Comparison of ENCODE assay signal across 8 cellular contexts in the genomic region with DNA sequence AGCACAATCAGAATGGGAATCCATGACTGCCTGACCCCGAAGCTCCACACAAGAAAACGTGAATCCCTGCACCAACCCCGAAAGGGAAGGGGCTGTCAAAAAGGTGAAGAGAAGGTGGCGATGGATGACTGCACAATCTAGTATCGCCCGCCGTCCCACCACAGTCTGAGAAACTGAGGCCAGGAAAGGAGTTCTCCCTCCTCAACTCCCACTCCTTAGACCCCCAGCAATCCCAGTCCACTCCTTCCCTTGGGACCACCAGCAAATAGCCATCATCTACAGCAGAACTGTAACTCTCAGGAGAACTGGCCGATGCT. TPM values are rescaled to one million over a fixed set of nuclear protein-coding genes. Genes with fewer than 3 reads are reported as not detected.
DNase-seq lines count a peak whose midpoint lies in the region; TF ChIP-seq lines count a peak whose summit lies in the region.

No MANE protein-coding gene starts in this region.

- H3K9me3 Mint-ChIP-seq in Calu3 (ENCODE audit: low read depth, unreplicated experiment) (no peaks in the 10 kb centered on the region), neural crest cell (no peaks in the 10 kb centered on the region)

- no peak for DNase-seq in Calu3
- no peak for DNase-seq in neural crest cell (ENCODE audit: low read depth, low spot score)
- no peak for DNase-seq in DMS 273 treated with DMSO at 0.1 percent for 48 hours (lab: John Stamatoyannopoulos, UW)
- no peak for DNase-seq in G401 (ENCODE audit: low spot score)
- DNase-seq in NCI-H345 treated with DMSO at 0.1 percent for 48 hours (lab: John Stamatoyannopoulos, UW; ENCODE audit: unreplicated experiment): no peak
- no peak for DNase-seq in activated effector memory CD4-positive, alpha-beta T cell treated with anti-CD3 and anti-CD28 coated beads, Interleukin-2, amount 50 U/mL, for 16 hours

- WGBS in ectodermal cell, 2 experiments: 4 to 7% methylated on average over 8 of the region's 8 CpGs

- peak overlapping the region; percentile 50; the same call in 1 of the 2 replicates for H3K9ac ChIP-seq in KMS-11

- intact Hi-C loops in Calu3 (cut with micrococcal nuclease; ENCODE audit: unreplicated experiment): no loop called here

- H3K79me2 ChIP-seq in KMS-11 (ENCODE audit: insufficient read depth, low read depth): peaks cover 46% of the 10 kb centered on the region; the same call in 1 of the 2 replicates

- H3K4me1 ChIP-seq in KMS-11 (ENCODE audit: low read depth, poor library complexity, severe bottlenecking) (peaks cover 15% of the 10 kb centered on the region), ectodermal cell (ENCODE audit: control insufficient read depth, insufficient read depth, low read length) (no peaks in the 10 kb centered on the region)

- peaks cover 23% of the 10 kb centered on the region for H3K4me1 Mint-ChIP-seq in Calu3 (ENCODE audit: low read depth, unreplicated experiment)
- peaks cover 20% of the 10 kb centered on the region for H3K4me1 Mint-ChIP-seq in neural crest cell

- H3K4me3 Mint-ChIP-seq in Calu3 (ENCODE audit: low read depth, unreplicated experiment): peak overlapping the region; percentile 97
- H3K4me3 Mint-ChIP-seq in neural crest cell: peak overlapping the region; percentile 93

- BruUV-seq in Calu3 (replicated peaks; lab: Mats Ljungman, UMichigan): no TSS peak

- H3K27me3 ChIP-seq in KMS-11 (ENCODE audit: insufficient read depth, low read depth) (no peaks in the 10 kb centered on the region), ectodermal cell (ENCODE audit: control insufficient read depth, insufficient read depth, low read length, poor library complexity, severe bottlenecking) (no peaks in the 10 kb centered on the region)

- peaks cover 44% of the 10 kb centered on the region for H3K36me3 Mint-ChIP-seq in Calu3 (ENCODE audit: insufficient read depth, unreplicated experiment)
- no peaks in the 10 kb centered on the region for H3K36me3 Mint-ChIP-seq in neural crest cell (ENCODE audit: low read depth)

- in situ Hi-C loops in G401 (cut with HindIII; ENCODE audit: low sequenced_read_pairs): no loop called here

- no peaks in the 10 kb centered on the region; the same call in 1 of the 2 replicates for H4K20me1 ChIP-seq in KMS-11 (ENCODE audit: insufficient read depth)

- H3K4me3 ChIP-seq in KMS-11 (IDR thresholded peaks at IDR 0.05; ENCODE audit: insufficient read depth, low read depth, low read length): peak overlapping the region; percentile 67
- peak overlapping the region; percentile 57 for H3K4me3 ChIP-seq in ectodermal cell (ENCODE audit: insufficient read depth, low read depth, low read length)

- no peak overlapping the region; the same call in 1 of the 2 replicates for H3K27ac ChIP-seq in KMS-11
- H3K27ac ChIP-seq in ectodermal cell (ENCODE audit: insufficient read depth, low read depth, low read length, poor library complexity, severe bottlenecking): no peak overlapping the region

- peak overlapping the region; percentile 76 for H3K4me2 ChIP-seq in KMS-11

- TF ChIP-seq CTCF in Calu3 (IDR thresholded peaks at IDR 0.05; ENCODE audit: unreplicated experiment) (no peak), KMS-11 (conservative IDR thresholded peaks at IDR 0.05; ENCODE audit: low read depth, low read length) (no peak), neural crest cell (conservative IDR thresholded peaks at IDR 0.05) (no peak)

- H3K27me3 Mint-ChIP-seq in Calu3 (ENCODE audit: unreplicated experiment) (no peaks in the 10 kb centered on the region), neural crest cell (ENCODE audit: low read depth) (no peaks in the 10 kb centered on the region)

- CTCF ChIA-PET in Calu3 (lab: Charles Lee): interaction anchor here (0.7 to 2.8 kb wide), 6 partner anchors 9 to 160 kb away, joined by 3 to 25 read pairs (median 3); a partner anchor contains a TSS

- H3K9me3 ChIP-seq in ectodermal cell (ENCODE audit: control insufficient read depth, low read length): no peaks in the 10 kb centered on the region

- H3K27ac Mint-ChIP-seq in Calu3 (ENCODE audit: unreplicated experiment) (peak overlapping the region; percentile 97), neural crest cell (ENCODE audit: unreplicated experiment) (peak overlapping the region; percentile 89)

- H2AFZ ChIP-seq in KMS-11 (ENCODE audit: low read depth): peak overlapping the region; percentile 28; the same call in 1 of the 2 replicates

- H3K36me3 ChIP-seq in KMS-11 (ENCODE audit: insufficient read depth) (no peaks in the 10 kb centered on the region), ectodermal cell (ENCODE audit: control insufficient read depth, insufficient read depth, low read length) (peaks cover 5% of the 10 kb centered on the region)

RNA-seq across cellular contexts. Expression of a gene that starts 0.5 kb away (rescaled TPM):
- total RNA-seq in Calu3 (2022) (76.9 and 81.2 TPM in 2 replicates), neural crest cell (70.2 and 74.1 TPM in 2 replicates)
- polyA plus RNA-seq in ectodermal cell (2013, experiment 1 of 4): 68.9 TPM
- 70.7 TPM for polyA plus RNA-seq in ectodermal cell (2013, experiment 2 of 4)
- polyA plus RNA-seq in ectodermal cell (2013, experiment 3 of 4): 60.6 TPM
- polyA plus RNA-seq in ectodermal cell (2013, experiment 4 of 4): 64.2 TPM
- total RNA-seq in G401 (2014; rRNA removed; shearing (Covaris generic)): 69.6 and 97.3 TPM in 2 replicates

RNA-seq across cellular contexts. Expression of a gene that starts 1.2 kb away (rescaled TPM):
- total RNA-seq in Calu3 (2022) (19.0 and 22.1 TPM in 2 replicates), neural crest cell (1.0 and 1.3 TPM in 2 replicates)
- 1.7 TPM for polyA plus RNA-seq in ectodermal cell (2013, experiment 1 of 4)
- polyA plus RNA-seq in ectodermal cell (2013, experiment 2 of 4): 1.6 TPM
- 2.0 TPM for polyA plus RNA-seq in ectodermal cell (2013, experiment 3 of 4)
- polyA plus RNA-seq in ectodermal cell (2013, experiment 4 of 4): 0.69 TPM
- total RNA-seq in G401 (2014; rRNA removed; shearing (Covaris generic)): 1.9 TPM in 1 of 2 replicates, not detected in the other

RNA-seq across cellular contexts. Expression of a gene that starts 11.1 kb away (rescaled TPM):
- total RNA-seq in Calu3 (2022) (51.4 and 53.0 TPM in 2 replicates), neural crest cell (51.7 and 53.7 TPM in 2 replicates)
- 36.5 TPM for polyA plus RNA-seq in ectodermal cell (2013, experiment 1 of 4)
- 39.6 TPM for polyA plus RNA-seq in ectodermal cell (2013, experiment 2 of 4)
- 30.3 TPM for polyA plus RNA-seq in ectodermal cell (2013, experiment 3 of 4)
- polyA plus RNA-seq in ectodermal cell (2013, experiment 4 of 4): 35.9 TPM
- total RNA-seq in G401 (2014; rRNA removed; shearing (Covaris generic)): 0.49 and 3.0 TPM in 2 replicates

RNA-seq across cellular contexts. Expression of a gene that starts 52.1 kb away (rescaled TPM):
- total RNA-seq in Calu3 (2022) (5.0 and 7.6 TPM in 2 replicates), neural crest cell (7.7 and 8.8 TPM in 2 replicates)
- 12.5 TPM for polyA plus RNA-seq in ectodermal cell (2013, experiment 1 of 4)
- polyA plus RNA-seq in ectodermal cell (2013, experiment 2 of 4): 8.7 TPM
- 8.0 TPM for polyA plus RNA-seq in ectodermal cell (2013, experiment 3 of 4)
- 8.7 TPM for polyA plus RNA-seq in ectodermal cell (2013, experiment 4 of 4)
- total RNA-seq in G401 (2014; rRNA removed; shearing (Covaris generic)): 0.74 and 10.8 TPM in 2 replicates

Comparison
In these comparisons a context has a peak if more than half of its experiments do, and no peak if none do; other contexts are left out.
1. RNA of a gene that starts 11.1 kb away (total RNA-seq): 51.4 to 53.0 TPM in Calu3 and 51.7 to 53.7 TPM in neural crest cell; 0.49 to 3.0 TPM in G401; every median in the first group is over 10 times any median in the second.